ENCODE assay signal across 9 cellular contexts in the genomic region with DNA sequence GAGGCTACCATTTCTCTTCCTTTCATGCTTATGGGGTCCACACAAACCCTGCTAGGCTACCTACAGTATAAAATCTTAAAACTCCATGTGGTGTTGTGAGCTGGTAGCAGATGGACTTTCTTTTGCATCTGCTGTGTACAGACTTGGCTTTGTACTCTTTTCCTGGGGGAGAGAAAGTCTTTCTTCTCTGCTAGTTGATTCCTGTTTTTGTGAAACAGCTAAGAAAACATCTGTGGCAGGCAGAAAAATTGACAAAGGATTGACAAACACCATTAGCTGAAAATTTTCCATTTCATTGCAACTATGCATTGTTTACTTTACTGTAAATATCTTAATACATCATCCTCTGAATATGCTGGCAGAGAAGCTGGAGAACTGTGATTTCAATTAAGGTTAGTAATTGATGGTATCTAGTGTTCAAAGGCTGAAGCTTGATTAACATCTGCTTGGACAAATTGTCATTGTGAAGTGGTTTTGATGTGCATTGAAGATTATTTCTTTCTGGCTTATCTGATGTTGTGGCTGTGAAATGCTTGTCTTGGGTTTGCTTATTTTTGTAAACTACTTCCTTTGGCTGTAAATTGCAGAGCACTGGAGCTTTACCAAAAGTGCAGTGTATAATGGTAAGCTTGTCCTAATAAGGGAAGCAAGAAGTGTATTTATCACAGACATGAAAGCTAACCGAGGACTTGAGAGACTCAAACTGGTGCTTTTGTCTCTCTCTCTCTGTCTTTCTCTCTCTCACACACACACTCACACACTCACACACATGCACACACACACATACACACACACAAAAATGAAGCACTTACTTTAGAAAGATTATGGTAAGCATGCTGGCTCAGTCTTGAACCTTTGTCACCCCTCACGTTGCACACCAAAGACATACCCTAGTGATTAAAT. TPM values are rescaled to one million over a fixed set of nuclear protein-coding genes. Genes with fewer than 3 reads are reported as not detected.
A peak's percentile ranks its signal among the peaks of the same experiment; 100 is the strongest.
DNase-seq lines count a peak whose midpoint lies in the region; ATAC-seq and TF ChIP-seq lines count a peak whose summit lies in the region.
"Had no signal": no experiment of that assay in that cellular context is flagged by ENCODE, and none has a peak within 500 bp of the region (broad histone marks: within the 10 kb centered on the region; RNA-seq: fewer than 3 reads in every experiment).

FOXP2 (plus strand) TSS at position 665 of the 903 bp plus-strand sequence. CDS start 11,697 bp downstream, outside the sequence.

- H3K4me3 ChIP-seq in coronary artery (peak within 1 kb of the TSS; percentile 49), mucosa of descending colon (no peak within 1 kb of the TSS)
- H3K4me3 ChIP-seq: cardiac muscle cell had no signal

- H3K4me1 ChIP-seq in mucosa of descending colon (ENCODE audit: low read depth): peaks cover 16% of the 10 kb centered on the region

- intact Hi-C loops in mucosa of descending colon (cut with DNase I, micrococcal nuclease): loop anchor here (2.0 to 5.0 kb wide), 2 partner anchors 327 to 332 kb away; no protein-coding TSS in a partner anchor

- no peak for TF ChIP-seq CTCF in coronary artery (IDR thresholded peaks at IDR 0.05)
- TF ChIP-seq CTCF in mucosa of descending colon (IDR thresholded peaks at IDR 0.05): no peak

- peak within 1 kb of the TSS in 1 of 2 donors; percentile 54 for H3K27ac ChIP-seq in coronary artery
- H3K27ac ChIP-seq: cardiac muscle cell had no signal

- DNase-seq in AG08395 (ENCODE audit: low spot score) (peak; percentile 4), NCI-H1930 (lab: John Stamatoyannopoulos, UW) (peak; percentile 84), coronary artery (ENCODE audit: low spot score) (no peak), mucosa of descending colon (no peak), kidney tubule cell (ENCODE audit: low spot score) (no peak), SIG-M5 (lab: John Stamatoyannopoulos, UW) (no peak)

- ATAC-seq in mucosa of descending colon (peak; percentile 55), GM18498 (IDR thresholded peaks at IDR 0.05; ENCODE audit: unreplicated experiment) (no peak), GM18870 (IDR thresholded peaks at IDR 0.05; ENCODE audit: unreplicated experiment) (no peak)

- H3K36me3 ChIP-seq in mucosa of descending colon (ENCODE audit: low read depth): no peaks in the 10 kb centered on the region
- H3K36me3 ChIP-seq: cardiac muscle cell had no signal

- no peaks in the 10 kb centered on the region for H3K9me3 ChIP-seq in mucosa of descending colon

RNA-seq across cellular contexts. Expression of gene FOXP2, which starts in this region (rescaled TPM):
- 10 to 100 TPM; 14.9 to 88.0 (median 17.2) TPM for total RNA-seq in mucosa of descending colon

Comparison
In these comparisons a context has a peak if more than half of its experiments do, and no peak if none do; other contexts are left out.
1. DNase-seq: peak in AG08395 (single experiment) and NCI-H1930 (2 of 2); none in coronary artery (single experiment), mucosa of descending colon (0 of 3), kidney tubule cell (single experiment) and SIG-M5 (single experiment).